14 cellular contexts compared by ENCODE assay signal in genomic region chr12:6530576-6531260, GRCh38. TPM values are rescaled to one million over a fixed set of nuclear protein-coding genes. Genes with fewer than 3 reads are reported as not detected.
DNase-seq lines count a peak whose midpoint lies in the region; ATAC-seq, FAIRE-seq and TF ChIP-seq lines count a peak whose summit lies in the region.
"Had no signal": no experiment of that assay in that cellular context is flagged by ENCODE, and none has a peak within 500 bp of the region (broad histone marks: within the 10 kb centered on the region; RNA-seq: fewer than 3 reads in every experiment).

No MANE protein-coding gene starts in this region.

- H3K4me1 Mint-ChIP-seq in activated CD4-positive, alpha-beta memory T cell treated with anti-CD3 and anti-CD28 coated beads for 36 hours (ENCODE audit: low read depth), result peaks cover 19% of the 10 kb centered on the region
- peaks cover 25% of the 10 kb centered on the region for H3K4me1 Mint-ChIP-seq in glutamatergic neuron (ENCODE audit: low read depth, unreplicated experiment)

- no peak for TF ChIP-seq RAD21 in HepG2 (CRISPR knock-in tag; IDR thresholded peaks at IDR 0.05)

- TF ChIP-seq EP300 in HepG2 (IDR thresholded peaks at IDR 0.05; ENCODE audit: low read depth in 2 of 2, low read length in 2 of 2), result no peak
- no peak for TF ChIP-seq EP300 in HepG2 (CRISPR knock-in tag; IDR thresholded peaks at IDR 0.05; ENCODE audit: borderline replicate concordance)

- no peak for TF ChIP-seq CTCF in HepG2 (CRISPR knock-in tag; IDR thresholded peaks at IDR 0.05)
- no peak for TF ChIP-seq CTCF in right lobe of liver (IDR thresholded peaks at IDR 0.05)
- no peak for TF ChIP-seq CTCF in glutamatergic neuron (IDR thresholded peaks at IDR 0.05; ENCODE audit: partially characterized antibody, unreplicated experiment)
- no peak for TF ChIP-seq CTCF in tibial artery (IDR thresholded peaks at IDR 0.05)

- peaks cover 36 to 61% of the 10 kb centered on the region in 2 experiments for H3K36me3 ChIP-seq in HepG2 (replicated peaks in 1 of 2; ENCODE audit: control insufficient read depth in 1 of 2, insufficient read depth in 2 of 2, low read length in 2 of 2)
- H3K36me3 ChIP-seq in right lobe of liver, result peaks cover 0 to 56% (median 14%) of the 10 kb centered on the region in 4 donors
- peaks cover 50 to 58% (median 57%) of the 10 kb centered on the region in 3 donors for H3K36me3 ChIP-seq in tibial artery

- in situ Hi-C loops in HepG2 (cut with HindIII; ENCODE audit: extremely low pct_ligation_motif_present, low pct_unique_long_range_greater_than_20kb), result loop anchor here (10.0 kb wide), 1 partner anchor 106 kb away; no protein-coding TSS in a partner anchor

- ATAC-seq in HepG2 (no peak), right lobe of liver (no peak), HG03342 (IDR thresholded peaks at IDR 0.05; ENCODE audit: unreplicated experiment) (no peak), GM18498 (IDR thresholded peaks at IDR 0.05; ENCODE audit: unreplicated experiment) (no peak)

- H3K79me2 ChIP-seq in HepG2 (ENCODE audit: insufficient read depth, low read length), result peaks cover 22% of the 10 kb centered on the region

- H3K27ac Mint-ChIP-seq in activated CD4-positive, alpha-beta memory T cell treated with anti-CD3 and anti-CD28 coated beads for 36 hours, result peak overlapping the region; percentile 66
- peak overlapping the region; percentile 73 for H3K27ac Mint-ChIP-seq in glutamatergic neuron (ENCODE audit: unreplicated experiment)

- DNase-seq in HepG2 (ENCODE audit: low spot score), result no peak
- no peak for DNase-seq in right lobe of liver
- DNase-seq in activated CD4-positive, alpha-beta memory T cell treated with anti-CD3 and anti-CD28 coated beads for 36 hours, result no peak
- no peak for DNase-seq in glutamatergic neuron
- DNase-seq in COLO668 (lab: John Stamatoyannopoulos, UW; ENCODE audit: unreplicated experiment), result no peak
- no peak for DNase-seq in tibial artery
- DNase-seq: activated CD8-positive, alpha-beta memory T cell treated with anti-CD3 and anti-CD28 coated beads, Interleukin-2, amount 50 U/mL, for 4 hours; brain microvascular endothelial cell; C1 segment of cervical spinal cord; GF-D8; hypothalamus; KG1 had no signal

- CTCF ChIA-PET in HepG2 (lab: Yijun Ruan, JAX; ENCODE audit: low intra/inter-chr PET ratio, low total read pairs), result no interaction called here
- CTCF ChIA-PET in activated CD4-positive, alpha-beta memory T cell treated with anti-CD3 and anti-CD28 coated beads for 36 hours (lab: Charles Lee), result interaction anchor here (3.1 kb wide), 1 partner anchor 7 kb away, joined by 10 read pairs; no protein-coding TSS in a partner anchor

- no peak for TF ChIP-seq POLR2A in HepG2 (IDR thresholded peaks at IDR 0.05; ENCODE audit: insufficient read depth in 1 of 2, low read depth in 2 of 2, low read length in 2 of 2)
- no peak for TF ChIP-seq POLR2A in right lobe of liver (IDR thresholded peaks at IDR 0.05)

- no peak overlapping the region for H3K4me3 ChIP-seq in HepG2 (replicated peaks in 1 of 3; ENCODE audit: insufficient read depth in 1 of 3, low read depth in 2 of 3, low read length in 3 of 3)
- no peak overlapping the region for H3K4me3 ChIP-seq in right lobe of liver
- H3K4me3 ChIP-seq in tibial artery, result no peak overlapping the region

- no peak overlapping the region for H3K4me3 Mint-ChIP-seq in activated CD4-positive, alpha-beta memory T cell treated with anti-CD3 and anti-CD28 coated beads for 36 hours
- H3K4me3 Mint-ChIP-seq in glutamatergic neuron (ENCODE audit: unreplicated experiment), result peak overlapping the region; percentile 65

- WGBS in HepG2 (ENCODE audit: low lambda C conversion rate), result 97% methylated on average over 18 of the region's 18 CpGs
- WGBS in right lobe of liver (ENCODE audit: insufficient coverage, low coverage, low lambda C conversion rate, missing lambda C conversion rate), result over 99% methylated on average over 16 of the region's 18 CpGs

- no peaks in the 10 kb centered on the region for H3K9me3 Mint-ChIP-seq in activated CD4-positive, alpha-beta memory T cell treated with anti-CD3 and anti-CD28 coated beads for 36 hours
- H3K9me3 Mint-ChIP-seq in glutamatergic neuron (ENCODE audit: unreplicated experiment), result peaks cover 18% of the 10 kb centered on the region

- no TSS peak for BruUV-seq in HepG2 (replicated peaks; lab: Mats Ljungman, UMichigan)

- POLR2A ChIA-PET in HepG2 (lab: Yijun Ruan, JAX), result interaction anchor here (1.6 kb wide), 1 partner anchor 24 kb away, joined by 8 read pairs; no protein-coding TSS in a partner anchor
- POLR2A ChIA-PET in activated CD4-positive, alpha-beta memory T cell treated with anti-CD3 and anti-CD28 coated beads for 36 hours (lab: Charles Lee), result interaction anchor here (0.8 to 3.1 kb wide), 4 partner anchors 61 to 86 kb away, joined by 4 to 34 read pairs (median 8); partner anchors contain the start of genes CD27 and VAMP1

- H3K4me1 ChIP-seq in HepG2 (ENCODE audit: insufficient read depth, low read length) (peaks cover 28% of the 10 kb centered on the region), right lobe of liver (peaks cover 0 to 20% (median 11%) of the 10 kb centered on the region in 4 donors), tibial artery (peaks cover 0 to 25% (median 21%) of the 10 kb centered on the region in 4 donors)

- peaks cover 83% of the 10 kb centered on the region for H3K36me3 Mint-ChIP-seq in activated CD4-positive, alpha-beta memory T cell treated with anti-CD3 and anti-CD28 coated beads for 36 hours
- H3K36me3 Mint-ChIP-seq in glutamatergic neuron (ENCODE audit: unreplicated experiment), result no peaks in the 10 kb centered on the region

- H3K4me2 ChIP-seq in HepG2 (ENCODE audit: low read depth, low read length), result no peak overlapping the region

- no peak overlapping the region for H3K9ac ChIP-seq in HepG2 (ENCODE audit: insufficient read depth, low read depth, low read length)

- H2AFZ ChIP-seq in HepG2 (ENCODE audit: low read length), result no peak overlapping the region

- no peaks in the 10 kb centered on the region; a peak in 1 of 5 replicates for H3K27me3 ChIP-seq in HepG2 (ENCODE audit: control insufficient read depth in 1 of 2, insufficient read depth in 2 of 2, low read length in 2 of 2)
- H3K27me3 ChIP-seq in right lobe of liver, result no peaks in the 10 kb centered on the region
- no peaks in the 10 kb centered on the region for H3K27me3 ChIP-seq in tibial artery
- H3K27me3 ChIP-seq: brain microvascular endothelial cell had no signal

- H3K9me3 ChIP-seq in HepG2 (ENCODE audit: low read length) (no peaks in the 10 kb centered on the region), right lobe of liver (no peaks in the 10 kb centered on the region), tibial artery (no peaks in the 10 kb centered on the region)

- H3K27ac ChIP-seq in HepG2 (ENCODE audit: extremely low read length, insufficient read depth, low read length) (peak overlapping the region; percentile 97), right lobe of liver (no peak overlapping the region), tibial artery (no peak overlapping the region)

- H3K27me3 Mint-ChIP-seq in activated CD4-positive, alpha-beta memory T cell treated with anti-CD3 and anti-CD28 coated beads for 36 hours, result no peaks in the 10 kb centered on the region
- peaks cover 12% of the 10 kb centered on the region for H3K27me3 Mint-ChIP-seq in glutamatergic neuron (ENCODE audit: unreplicated experiment)

- intact Hi-C loops in HepG2 (cut with micrococcal nuclease; ENCODE audit: unreplicated experiment), result loop anchor here (10.0 kb wide), 2 partner anchors 56 to 186 kb away; partner anchors contain the start of genes TNFRSF1A and VAMP1
- intact Hi-C loops in right lobe of liver (cut with DNase I), result loop anchor here in 1 of 2 donors (10.0 kb wide), 1 partner anchor 196 kb away; no protein-coding TSS in a partner anchor
- intact Hi-C loops in activated CD4-positive, alpha-beta memory T cell treated with anti-CD3 and anti-CD28 coated beads for 36 hours (cut with micrococcal nuclease), result no loop called here
- intact Hi-C loops in tibial artery (cut with DNase I; ENCODE audit: low total_unique reads), result loop anchor here (5.0 to 10.0 kb wide), 3 partner anchors 38 to 316 kb away; partner anchors contain the start of genes MRPL51, NCAPD2 and TNFRSF1A

- H4K20me1 ChIP-seq in HepG2 (ENCODE audit: insufficient read depth, low read length), result peaks cover 12% of the 10 kb centered on the region; the same call in 1 of the 2 replicates

- no peak for FAIRE-seq in HepG2 (lab: Jason Lieb, UNC)

RNA-seq across cellular contexts. Expression of gene GAPDH, which starts 3.6 kb away (rescaled TPM):
- total RNA-seq in HepG2 (2016; rRNA removed; fragmentation: Illumina TruSeq; extraction: Trizol), result 3,038 and 4,052 TPM in 2 replicates
- 4,250 and 4,349 TPM in 2 replicates for total RNA-seq in HepG2 (2016; cell fraction: cytosol; rRNA removed; fragmentation: Illumina TruSeq; extraction: Trizol; ENCODE audit: low read depth)
- total RNA-seq in HepG2 (2016; cell fraction: insoluble cytoplasmic fraction; rRNA removed; fragmentation: Illumina TruSeq; extraction: Trizol), result 3,016 and 4,088 TPM in 2 replicates
- 3,384 and 3,615 TPM in 2 replicates for total RNA-seq in HepG2 (2016; cell fraction: membrane; rRNA removed; fragmentation: Illumina TruSeq; extraction: Trizol)
- total RNA-seq in HepG2 (2016; cell fraction: nucleus; rRNA removed; fragmentation: Illumina TruSeq; extraction: Trizol), result 1,080 and 1,144 TPM in 2 replicates
- 12,395 and 12,722 TPM in 2 replicates for polyA plus RNA-seq in HepG2 (2011; rRNA removed)
- polyA plus RNA-seq in HepG2 (2011; cell fraction: cytosol; rRNA removed), result 13,143 and 20,886 TPM in 2 replicates
- 4,563 and 5,385 TPM in 2 replicates for polyA plus RNA-seq in HepG2 (2011; cell fraction: nucleus; rRNA removed)
- polyA plus RNA-seq in HepG2 (2012), result 4,491 and 5,608 TPM in 2 replicates
- 5,853 and 5,973 TPM in 2 replicates for polyA plus RNA-seq in HepG2 (2016; cell fraction: cytosol; fragmentation: Illumina TruSeq; extraction: Trizol; ENCODE audit: low read depth)
- 5,263 and 5,331 TPM in 2 replicates for polyA plus RNA-seq in HepG2 (2016; cell fraction: insoluble cytoplasmic fraction; fragmentation: Illumina TruSeq; extraction: Trizol; ENCODE audit: low read depth)
- polyA plus RNA-seq in HepG2 (2016; cell fraction: membrane; fragmentation: Illumina TruSeq; extraction: Trizol; ENCODE audit: low read depth), result 4,187 and 4,205 TPM in 2 replicates
- 2,003 and 2,068 TPM in 2 replicates for polyA plus RNA-seq in HepG2 (2016; cell fraction: nucleus; fragmentation: Illumina TruSeq; extraction: Trizol; ENCODE audit: insufficient read depth, low read depth)
- polyA minus RNA-seq in HepG2 (2011; rRNA and poly(A)+ RNA removed; ENCODE audit: low replicate concordance), result 14,131 and 14,841 TPM in 2 replicates
- polyA minus RNA-seq in HepG2 (2011; cell fraction: cytosol; rRNA and poly(A)+ RNA removed), result 5,645 and 5,680 TPM in 2 replicates
- 1,044 and 1,523 TPM in 2 replicates for polyA minus RNA-seq in HepG2 (2011; cell fraction: nucleus; rRNA and poly(A)+ RNA removed)
- total RNA-seq in right lobe of liver, result 1,000 to 10,000 TPM in 4 of 6 experiments, 100 to 1,000 TPM in 2; 788 to 3,247 (median 1,580) TPM
- total RNA-seq in activated CD4-positive, alpha-beta memory T cell treated with anti-CD3 and anti-CD28 coated beads for 36 hours, result 1,000 to 10,000 TPM; 5,823 to 5,836 TPM
- 2,124 TPM for total RNA-seq in glutamatergic neuron (ENCODE audit: unreplicated experiment)

RNA-seq across cellular contexts. Expression of gene IFFO1, which starts 25.1 kb away (rescaled TPM):
- total RNA-seq in HepG2 (2016; rRNA removed; fragmentation: Illumina TruSeq; extraction: Trizol) (7.0 and 12.8 TPM in 2 replicates), right lobe of liver (1 to 10 TPM; 5.5 to 9.3 (median 7.4) TPM), glutamatergic neuron (ENCODE audit: unreplicated experiment) (50.3 TPM)
- total RNA-seq in HepG2 (2016; cell fraction: cytosol; rRNA removed; fragmentation: Illumina TruSeq; extraction: Trizol; ENCODE audit: low read depth), result 2.3 and 2.6 TPM in 2 replicates
- 6.1 and 12.5 TPM in 2 replicates for total RNA-seq in HepG2 (2016; cell fraction: insoluble cytoplasmic fraction; rRNA removed; fragmentation: Illumina TruSeq; extraction: Trizol)
- 4.1 and 5.9 TPM in 2 replicates for total RNA-seq in HepG2 (2016; cell fraction: membrane; rRNA removed; fragmentation: Illumina TruSeq; extraction: Trizol)
- 13.7 and 16.1 TPM in 2 replicates for total RNA-seq in HepG2 (2016; cell fraction: nucleus; rRNA removed; fragmentation: Illumina TruSeq; extraction: Trizol)
- 14.6 and 18.3 TPM in 2 replicates for polyA plus RNA-seq in HepG2 (2011; rRNA removed)
- polyA plus RNA-seq in HepG2 (2011; cell fraction: cytosol; rRNA removed), result 7.8 and 9.6 TPM in 2 replicates
- 132 TPM in 2 replicates for polyA plus RNA-seq in HepG2 (2011; cell fraction: nucleus; rRNA removed)
- 8.0 and 11.7 TPM in 2 replicates for polyA plus RNA-seq in HepG2 (2012)
- 1.9 TPM in 2 replicates for polyA plus RNA-seq in HepG2 (2016; cell fraction: cytosol; fragmentation: Illumina TruSeq; extraction: Trizol; ENCODE audit: low read depth)
- polyA plus RNA-seq in HepG2 (2016; cell fraction: insoluble cytoplasmic fraction; fragmentation: Illumina TruSeq; extraction: Trizol; ENCODE audit: low read depth), result 6.6 and 8.2 TPM in 2 replicates
- polyA plus RNA-seq in HepG2 (2016; cell fraction: membrane; fragmentation: Illumina TruSeq; extraction: Trizol; ENCODE audit: low read depth), result 3.2 and 3.5 TPM in 2 replicates
- 54.2 and 55.8 TPM in 2 replicates for polyA plus RNA-seq in HepG2 (2016; cell fraction: nucleus; fragmentation: Illumina TruSeq; extraction: Trizol; ENCODE audit: insufficient read depth, low read depth)
- polyA minus RNA-seq in HepG2 (2011; rRNA and poly(A)+ RNA removed; ENCODE audit: low replicate concordance), result 0.61 and 11.8 TPM in 2 replicates
- 2.9 and 3.4 TPM in 2 replicates for polyA minus RNA-seq in HepG2 (2011; cell fraction: cytosol; rRNA and poly(A)+ RNA removed)
- polyA minus RNA-seq in HepG2 (2011; cell fraction: nucleus; rRNA and poly(A)+ RNA removed), result 12.5 and 14.4 TPM in 2 replicates
- total RNA-seq in activated CD4-positive, alpha-beta memory T cell treated with anti-CD3 and anti-CD28 coated beads for 36 hours, result 10 to 100 TPM; 10.9 to 12.4 TPM

RNA-seq across cellular contexts. Expression of gene NCAPD2, which starts 36.8 kb away (rescaled TPM):
- total RNA-seq in HepG2 (2016; rRNA removed; fragmentation: Illumina TruSeq; extraction: Trizol) (65.6 and 100 TPM in 2 replicates), right lobe of liver (10 to 100 TPM in 2 of 6 experiments, 1 to 10 TPM in 4; 6.2 to 40.9 (median 8.4) TPM), glutamatergic neuron (ENCODE audit: unreplicated experiment) (29.3 TPM)
- 7.2 and 7.6 TPM in 2 replicates for total RNA-seq in HepG2 (2016; cell fraction: cytosol; rRNA removed; fragmentation: Illumina TruSeq; extraction: Trizol; ENCODE audit: low read depth)
- total RNA-seq in HepG2 (2016; cell fraction: insoluble cytoplasmic fraction; rRNA removed; fragmentation: Illumina TruSeq; extraction: Trizol), result 68.5 and 86.5 TPM in 2 replicates
- total RNA-seq in HepG2 (2016; cell fraction: membrane; rRNA removed; fragmentation: Illumina TruSeq; extraction: Trizol), result 25.1 and 25.2 TPM in 2 replicates
- total RNA-seq in HepG2 (2016; cell fraction: nucleus; rRNA removed; fragmentation: Illumina TruSeq; extraction: Trizol), result 57.8 and 60.8 TPM in 2 replicates
- polyA plus RNA-seq in HepG2 (2011; rRNA removed), result 42.8 and 51.1 TPM in 2 replicates
- 32.2 and 41.0 TPM in 2 replicates for polyA plus RNA-seq in HepG2 (2011; cell fraction: cytosol; rRNA removed)
- 46.7 and 50.4 TPM in 2 replicates for polyA plus RNA-seq in HepG2 (2011; cell fraction: nucleus; rRNA removed)
- 31.0 and 53.6 TPM in 2 replicates for polyA plus RNA-seq in HepG2 (2012)
- polyA plus RNA-seq in HepG2 (2016; cell fraction: cytosol; fragmentation: Illumina TruSeq; extraction: Trizol; ENCODE audit: low read depth), result 3.4 and 4.5 TPM in 2 replicates
- polyA plus RNA-seq in HepG2 (2016; cell fraction: insoluble cytoplasmic fraction; fragmentation: Illumina TruSeq; extraction: Trizol; ENCODE audit: low read depth), result 56.7 and 71.7 TPM in 2 replicates
- polyA plus RNA-seq in HepG2 (2016; cell fraction: membrane; fragmentation: Illumina TruSeq; extraction: Trizol; ENCODE audit: low read depth), result 12.3 and 13.7 TPM in 2 replicates
- polyA plus RNA-seq in HepG2 (2016; cell fraction: nucleus; fragmentation: Illumina TruSeq; extraction: Trizol; ENCODE audit: insufficient read depth, low read depth), result 73.7 and 78.3 TPM in 2 replicates
- polyA minus RNA-seq in HepG2 (2011; rRNA and poly(A)+ RNA removed; ENCODE audit: low replicate concordance), result 92.8 and 252 TPM in 2 replicates
- 51.6 and 71.6 TPM in 2 replicates for polyA minus RNA-seq in HepG2 (2011; cell fraction: cytosol; rRNA and poly(A)+ RNA removed)
- polyA minus RNA-seq in HepG2 (2011; cell fraction: nucleus; rRNA and poly(A)+ RNA removed), result 62.8 and 68.9 TPM in 2 replicates
- total RNA-seq in activated CD4-positive, alpha-beta memory T cell treated with anti-CD3 and anti-CD28 coated beads for 36 hours, result 100 to 1,000 TPM; 192 to 196 TPM

RNA-seq across cellular contexts. Expression of gene NOP2, which starts 37.4 kb away (rescaled TPM):
- total RNA-seq in HepG2 (2016; rRNA removed; fragmentation: Illumina TruSeq; extraction: Trizol) (50.0 and 56.7 TPM in 2 replicates), right lobe of liver (10 to 100 TPM; 12.6 to 20.1 (median 18.5) TPM), glutamatergic neuron (ENCODE audit: unreplicated experiment) (53.5 TPM)
- 12.9 and 15.9 TPM in 2 replicates for total RNA-seq in HepG2 (2016; cell fraction: cytosol; rRNA removed; fragmentation: Illumina TruSeq; extraction: Trizol; ENCODE audit: low read depth)
- total RNA-seq in HepG2 (2016; cell fraction: insoluble cytoplasmic fraction; rRNA removed; fragmentation: Illumina TruSeq; extraction: Trizol), result 47.8 and 60.1 TPM in 2 replicates
- total RNA-seq in HepG2 (2016; cell fraction: membrane; rRNA removed; fragmentation: Illumina TruSeq; extraction: Trizol), result 14.5 and 16.3 TPM in 2 replicates
- total RNA-seq in HepG2 (2016; cell fraction: nucleus; rRNA removed; fragmentation: Illumina TruSeq; extraction: Trizol), result 58.7 and 75.9 TPM in 2 replicates
- 47.3 and 52.9 TPM in 2 replicates for polyA plus RNA-seq in HepG2 (2011; rRNA removed)
- polyA plus RNA-seq in HepG2 (2011; cell fraction: cytosol; rRNA removed), result 23.1 and 25.0 TPM in 2 replicates
- 189 and 191 TPM in 2 replicates for polyA plus RNA-seq in HepG2 (2011; cell fraction: nucleus; rRNA removed)
- polyA plus RNA-seq in HepG2 (2012), result 39.3 and 51.1 TPM in 2 replicates
- 5.0 and 5.2 TPM in 2 replicates for polyA plus RNA-seq in HepG2 (2016; cell fraction: cytosol; fragmentation: Illumina TruSeq; extraction: Trizol; ENCODE audit: low read depth)
- 58.8 and 61.3 TPM in 2 replicates for polyA plus RNA-seq in HepG2 (2016; cell fraction: insoluble cytoplasmic fraction; fragmentation: Illumina TruSeq; extraction: Trizol; ENCODE audit: low read depth)
- polyA plus RNA-seq in HepG2 (2016; cell fraction: membrane; fragmentation: Illumina TruSeq; extraction: Trizol; ENCODE audit: low read depth), result 8.6 and 9.0 TPM in 2 replicates
- 230 and 250 TPM in 2 replicates for polyA plus RNA-seq in HepG2 (2016; cell fraction: nucleus; fragmentation: Illumina TruSeq; extraction: Trizol; ENCODE audit: insufficient read depth, low read depth)
- polyA minus RNA-seq in HepG2 (2011; rRNA and poly(A)+ RNA removed; ENCODE audit: low replicate concordance), result 70.3 and 126 TPM in 2 replicates
- polyA minus RNA-seq in HepG2 (2011; cell fraction: cytosol; rRNA and poly(A)+ RNA removed), result 17.4 and 20.0 TPM in 2 replicates
- polyA minus RNA-seq in HepG2 (2011; cell fraction: nucleus; rRNA and poly(A)+ RNA removed), result 63.5 and 67.9 TPM in 2 replicates
- total RNA-seq in activated CD4-positive, alpha-beta memory T cell treated with anti-CD3 and anti-CD28 coated beads for 36 hours, result 10 to 100 TPM; 74.9 to 82.2 TPM

RNA-seq across cellular contexts. Expression of gene MRPL51, which starts 37.7 kb away (rescaled TPM):
- total RNA-seq in HepG2 (2016; rRNA removed; fragmentation: Illumina TruSeq; extraction: Trizol) (278 and 343 TPM in 2 replicates), right lobe of liver (100 to 1,000 TPM in 1 of 6 experiments, 10 to 100 TPM in 5; 38.2 to 104 (median 80.2) TPM), glutamatergic neuron (ENCODE audit: unreplicated experiment) (138 TPM)
- total RNA-seq in HepG2 (2016; cell fraction: cytosol; rRNA removed; fragmentation: Illumina TruSeq; extraction: Trizol; ENCODE audit: low read depth), result 189 and 218 TPM in 2 replicates
- total RNA-seq in HepG2 (2016; cell fraction: insoluble cytoplasmic fraction; rRNA removed; fragmentation: Illumina TruSeq; extraction: Trizol), result 286 and 361 TPM in 2 replicates
- 199 and 207 TPM in 2 replicates for total RNA-seq in HepG2 (2016; cell fraction: membrane; rRNA removed; fragmentation: Illumina TruSeq; extraction: Trizol)
- 80.6 and 104 TPM in 2 replicates for total RNA-seq in HepG2 (2016; cell fraction: nucleus; rRNA removed; fragmentation: Illumina TruSeq; extraction: Trizol)
- 52.5 and 64.8 TPM in 2 replicates for polyA plus RNA-seq in HepG2 (2011; rRNA removed)
- 82.5 and 89.0 TPM in 2 replicates for polyA plus RNA-seq in HepG2 (2011; cell fraction: cytosol; rRNA removed)
- 20.2 and 20.8 TPM in 2 replicates for polyA plus RNA-seq in HepG2 (2011; cell fraction: nucleus; rRNA removed)
- polyA plus RNA-seq in HepG2 (2012), result 128 and 181 TPM in 2 replicates
- polyA plus RNA-seq in HepG2 (2016; cell fraction: cytosol; fragmentation: Illumina TruSeq; extraction: Trizol; ENCODE audit: low read depth), result 188 and 220 TPM in 2 replicates
- 342 and 349 TPM in 2 replicates for polyA plus RNA-seq in HepG2 (2016; cell fraction: insoluble cytoplasmic fraction; fragmentation: Illumina TruSeq; extraction: Trizol; ENCODE audit: low read depth)
- 177 and 178 TPM in 2 replicates for polyA plus RNA-seq in HepG2 (2016; cell fraction: membrane; fragmentation: Illumina TruSeq; extraction: Trizol; ENCODE audit: low read depth)
- polyA plus RNA-seq in HepG2 (2016; cell fraction: nucleus; fragmentation: Illumina TruSeq; extraction: Trizol; ENCODE audit: insufficient read depth, low read depth), result 114 and 136 TPM in 2 replicates
- polyA minus RNA-seq in HepG2 (2011; rRNA and poly(A)+ RNA removed; ENCODE audit: low replicate concordance), result 25.3 and 67.0 TPM in 2 replicates
- 12.4 and 18.6 TPM in 2 replicates for polyA minus RNA-seq in HepG2 (2011; cell fraction: cytosol; rRNA and poly(A)+ RNA removed)
- polyA minus RNA-seq in HepG2 (2011; cell fraction: nucleus; rRNA and poly(A)+ RNA removed), result 10.1 and 13.3 TPM in 2 replicates
- 100 to 1,000 TPM; 289 to 312 TPM for total RNA-seq in activated CD4-positive, alpha-beta memory T cell treated with anti-CD3 and anti-CD28 coated beads for 36 hours
